ENCODE assay signal across 9 cellular contexts in the genomic region with DNA sequence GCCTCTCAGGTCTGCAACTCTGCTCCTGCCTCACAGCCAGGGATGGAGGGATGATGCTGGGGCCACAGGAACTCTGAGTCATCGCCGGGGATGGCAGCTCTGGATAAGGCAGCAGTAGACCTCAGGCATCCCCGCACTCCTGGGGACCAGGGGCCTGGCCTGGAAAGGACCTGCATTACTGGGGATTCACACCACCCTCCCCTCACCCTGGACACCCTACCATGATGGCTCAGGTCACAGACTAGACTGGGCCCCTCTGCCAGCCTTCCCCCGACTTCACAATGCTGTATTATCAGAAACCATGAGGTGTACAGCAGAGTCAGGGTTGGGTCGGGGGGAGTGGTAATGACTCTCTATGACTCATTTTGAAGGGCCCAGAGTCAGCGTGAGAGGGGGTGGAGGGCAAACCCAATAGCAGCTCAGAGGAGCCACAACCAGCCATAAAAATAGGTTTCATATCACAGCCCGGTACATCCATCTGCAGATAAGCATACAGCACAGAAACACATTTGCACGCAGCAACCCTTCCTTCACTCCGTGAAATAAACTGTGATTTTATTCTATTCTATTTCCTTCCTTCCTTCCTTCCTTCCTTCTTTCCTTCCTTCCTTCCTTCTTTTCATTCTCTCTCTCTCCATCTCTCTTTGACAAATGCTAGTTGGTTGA. TPM values are rescaled to one million over a fixed set of nuclear protein-coding genes. Genes with fewer than 3 reads are reported as not detected.
DNase-seq lines count a peak whose midpoint lies in the region; FAIRE-seq and TF ChIP-seq lines count a peak whose summit lies in the region.
"Had no signal": no experiment of that assay in that cellular context is flagged by ENCODE, and none has a peak within 500 bp of the region (broad histone marks: within the 10 kb centered on the region; RNA-seq: fewer than 3 reads in every experiment).

No MANE protein-coding gene starts in this region.

- peaks cover 24% of the 10 kb centered on the region for H3K36me3 Mint-ChIP-seq in activated T-helper 1 cell treated with anti-CD3 and anti-CD28 coated beads, Interleukin-12 subunit alpha, Interleukin-12 subunit beta, Interleukin-2, Interleukin-4 antibody, amounts not matched to agents 30 ng/mL and 10 ng/mL and 1 ng/mL, durations not matched to agents 14 hours and 24 hours and 36 hours (ENCODE audit: low read depth)

- peak overlapping the region; percentile 62 for H3K27ac ChIP-seq in osteoblast (ENCODE audit: low read depth, low read length)
- no peak overlapping the region for H3K27ac ChIP-seq in SJCRH30
- H3K27ac ChIP-seq in kidney (ENCODE audit: low read depth in 2 of 2, low read length in 2 of 2), result no peak overlapping the region

- H3K4me2 ChIP-seq in osteoblast (ENCODE audit: insufficient read depth, low read length), result peak overlapping the region; percentile 52

- DNase-seq in GM10266 (ENCODE audit: extremely low spot score) (peak; percentile 60), HS-27A (ENCODE audit: low read depth) (peak; percentile 79), osteoblast (ENCODE audit: insufficient read length, low spot score, missing footprints) (peak; percentile 86), SJCRH30 (no peak), NCI-H524 (lab: John Stamatoyannopoulos, UW) (no peak), kidney (no peak), GDM1 (lab: John Stamatoyannopoulos, UW) (no peak)
- DNase-seq in activated T-helper 1 cell treated with anti-CD3 and anti-CD28 coated beads, Interleukin-12 subunit alpha, Interleukin-12 subunit beta, Interleukin-2, Interleukin-4 antibody, amounts not matched to agents 30 ng/mL and 10 ng/mL and 1 ng/mL, durations not matched to agents 14 hours and 24 hours and 36 hours (ENCODE audit: low spot score), result peak; percentile 74

- intact Hi-C loops in activated T-helper 1 cell treated with anti-CD3 and anti-CD28 coated beads, Interleukin-12 subunit alpha, Interleukin-12 subunit beta, Interleukin-2, Interleukin-4 antibody, amounts not matched to agents 30 ng/mL and 10 ng/mL and 1 ng/mL, durations not matched to agents 14 hours and 24 hours and 36 hours (cut with micrococcal nuclease), result loop anchor here (1.0 kb wide), 5 partner anchors 11 to 238 kb away; a partner anchor contains a TSS
- intact Hi-C loops in kidney (cut with DNase I), result no loop called here

- H3K4me1 ChIP-seq in osteoblast (ENCODE audit: insufficient read depth, low read length) (peaks cover 15% of the 10 kb centered on the region), SJCRH30 (no peaks in the 10 kb centered on the region), kidney (ENCODE audit: control insufficient read depth in 1 of 2, insufficient read depth in 1 of 2, low read depth in 1 of 2, low read length in 2 of 2) (no peaks in the 10 kb centered on the region)

- no peak overlapping the region for H3K4me3 ChIP-seq in osteoblast (ENCODE audit: insufficient read depth, low read length)
- no peak overlapping the region for H3K4me3 ChIP-seq in SJCRH30
- H3K4me3 ChIP-seq in kidney (ENCODE audit: low read length in 2 of 2), result no peak overlapping the region

- H3K36me3 ChIP-seq in osteoblast (ENCODE audit: insufficient read depth, low read length) (no peaks in the 10 kb centered on the region), SJCRH30 (no peaks in the 10 kb centered on the region), kidney (ENCODE audit: control insufficient read depth in 1 of 2, insufficient read depth in 2 of 2, low read length in 2 of 2) (no peaks in the 10 kb centered on the region)

- H3K79me2 ChIP-seq in osteoblast (ENCODE audit: insufficient read depth, low read length), result no peaks in the 10 kb centered on the region

- no peaks in the 10 kb centered on the region for H3K27me3 Mint-ChIP-seq in activated T-helper 1 cell treated with anti-CD3 and anti-CD28 coated beads, Interleukin-12 subunit alpha, Interleukin-12 subunit beta, Interleukin-2, Interleukin-4 antibody, amounts not matched to agents 30 ng/mL and 10 ng/mL and 1 ng/mL, durations not matched to agents 14 hours and 24 hours and 36 hours (ENCODE audit: insufficient read depth)

- H3K9ac ChIP-seq in kidney (ENCODE audit: low read length in 2 of 2), result no peak overlapping the region

- peaks cover 26% of the 10 kb centered on the region for H3K9me3 Mint-ChIP-seq in activated T-helper 1 cell treated with anti-CD3 and anti-CD28 coated beads, Interleukin-12 subunit alpha, Interleukin-12 subunit beta, Interleukin-2, Interleukin-4 antibody, amounts not matched to agents 30 ng/mL and 10 ng/mL and 1 ng/mL, durations not matched to agents 14 hours and 24 hours and 36 hours

- H3K4me1 Mint-ChIP-seq in activated T-helper 1 cell treated with anti-CD3 and anti-CD28 coated beads, Interleukin-12 subunit alpha, Interleukin-12 subunit beta, Interleukin-2, Interleukin-4 antibody, amounts not matched to agents 30 ng/mL and 10 ng/mL and 1 ng/mL, durations not matched to agents 14 hours and 24 hours and 36 hours (ENCODE audit: low read depth), result peaks cover 60% of the 10 kb centered on the region

- TF ChIP-seq CTCF in GM10266 (IDR thresholded peaks at IDR 0.05; ENCODE audit: control insufficient read depth, insufficient read depth, low read depth, missing control alignments) (no peak), osteoblast (IDR thresholded peaks at IDR 0.05; ENCODE audit: extremely low read depth, low read depth, low read length) (no peak), kidney (IDR thresholded peaks at IDR 0.05; ENCODE audit: borderline replicate concordance, extremely low read depth, insufficient read depth) (no peak)

- peak overlapping the region; percentile 74 for H2AFZ ChIP-seq in osteoblast (ENCODE audit: low read length)

- no peak for FAIRE-seq in kidney (lab: Jason Lieb, UNC)

- H3K27ac Mint-ChIP-seq in activated T-helper 1 cell treated with anti-CD3 and anti-CD28 coated beads, Interleukin-12 subunit alpha, Interleukin-12 subunit beta, Interleukin-2, Interleukin-4 antibody, amounts not matched to agents 30 ng/mL and 10 ng/mL and 1 ng/mL, durations not matched to agents 14 hours and 24 hours and 36 hours, result peak overlapping the region; percentile 93

- peak overlapping the region; percentile 51 for H3K4me3 Mint-ChIP-seq in activated T-helper 1 cell treated with anti-CD3 and anti-CD28 coated beads, Interleukin-12 subunit alpha, Interleukin-12 subunit beta, Interleukin-2, Interleukin-4 antibody, amounts not matched to agents 30 ng/mL and 10 ng/mL and 1 ng/mL, durations not matched to agents 14 hours and 24 hours and 36 hours

- no peaks in the 10 kb centered on the region for H3K9me3 ChIP-seq in osteoblast (ENCODE audit: low read depth, low read length)
- H3K9me3 ChIP-seq in SJCRH30 (replicated peaks), result no peaks in the 10 kb centered on the region
- H3K9me3 ChIP-seq in kidney (ENCODE audit: control insufficient read depth in 1 of 2, low read length in 2 of 2), result no peaks in the 10 kb centered on the region

- no peaks in the 10 kb centered on the region for H4K20me1 ChIP-seq in osteoblast (ENCODE audit: insufficient read depth, low read length)

- peaks cover 16% of the 10 kb centered on the region for H3K27me3 ChIP-seq in osteoblast (ENCODE audit: insufficient read depth, low read length)
- no peaks in the 10 kb centered on the region for H3K27me3 ChIP-seq in SJCRH30

RNA-seq across cellular contexts. Expression of a gene that starts 28.8 kb away (rescaled TPM):
- not detected in 2 replicates for total RNA-seq in activated T-helper 1 cell treated with anti-CD3 and anti-CD28 coated beads, Interleukin-12 subunit alpha, Interleukin-12 subunit beta, Interleukin-2, Interleukin-4 antibody, amounts not matched to agents 30 ng/mL and 10 ng/mL and 1 ng/mL, durations not matched to agents 14 hours and 24 hours and 36 hours
- 0.29 TPM in 1 of 2 replicates, not detected in the other for total RNA-seq in osteoblast
- not detected in 2 replicates for total RNA-seq in SJCRH30 (2014; rRNA removed; shearing (Covaris generic))
- total RNA-seq in kidney, result 2.7 TPM
- 22.1 TPM for polyA plus RNA-seq in kidney (ENCODE audit: insufficient read depth, low read depth, low replicate concordance)
- total RNA-seq: epithelial cell of proximal tubule had no signal

Comparison
In these comparisons a context has a peak if more than half of its experiments do, and no peak if none do; other contexts are left out.
1. DNase-seq: peak in GM10266 (single experiment), HS-27A (single experiment), activated T-helper 1 cell treated with anti-CD3 and anti-CD28 coated beads, Interleukin-12 subunit alpha, Interleukin-12 subunit beta, Interleukin-2, Interleukin-4 antibody, amounts not matched to agents 30 ng/mL and 10 ng/mL and 1 ng/mL, durations not matched to agents 14 hours and 24 hours and 36 hours (single experiment) and osteoblast (single experiment); none in SJCRH30 (0 of 2), NCI-H524 (0 of 2), kidney (single experiment) and GDM1 (single experiment).